1 cellular context compared by ENCODE assay signal in the genomic region with DNA sequence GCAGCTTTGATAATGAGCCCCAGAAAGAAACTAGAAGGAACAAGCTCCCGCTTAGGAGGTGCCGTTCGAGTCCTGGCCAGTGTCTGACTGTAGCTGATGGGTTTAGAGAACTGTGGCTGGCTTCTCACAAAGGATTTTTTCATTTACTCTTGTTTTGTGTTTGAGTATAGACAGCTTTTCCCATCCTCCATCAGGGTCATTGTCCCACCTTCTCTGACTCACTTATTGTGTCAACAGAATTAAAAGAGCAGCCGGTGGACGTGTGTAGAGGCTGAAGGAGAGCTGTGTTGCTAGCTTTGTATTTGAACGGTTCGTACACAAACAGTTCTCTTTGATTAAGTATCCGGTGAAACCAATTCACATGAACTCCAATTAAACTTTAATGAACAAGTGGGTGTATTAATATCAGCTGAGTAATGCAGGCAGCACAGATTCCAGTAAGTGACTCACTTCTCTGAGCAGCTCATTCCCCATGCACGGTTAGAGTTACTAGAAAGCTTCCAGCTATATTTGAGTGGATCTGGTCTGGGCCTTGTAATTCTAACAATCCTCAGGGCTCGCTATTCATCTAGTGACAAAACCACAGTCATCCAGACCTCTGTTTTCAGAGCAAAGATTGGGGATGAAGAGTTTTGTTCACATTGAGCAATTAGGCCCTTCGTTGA.
TF ChIP-seq lines count a peak whose summit lies in the region.

No MANE protein-coding gene starts in this region.

TF ChIP-seq in HepG2, 621 proteins besides CTCF, POLR2A, EP300 and RAD21 (continued from another document and continues in another):
- TF ChIP-seq SP1 (IDR thresholded peaks at IDR 0.05): no peak
- no peak for TF ChIP-seq SP1 (CRISPR knock-in tag; IDR thresholded peaks at IDR 0.05)
- no peak for TF ChIP-seq SMAD1 (CRISPR knock-in tag; IDR thresholded peaks at IDR 0.05; ENCODE audit: borderline replicate concordance, low read depth)
- TF ChIP-seq SMARCE1 (IDR thresholded peaks at IDR 0.05; ENCODE audit: borderline replicate concordance): 0 out of 2 replicates have a peak, but pooled peaks have one; percentile 32
- no peak for TF ChIP-seq FLYWCH1 (CRISPR knock-in tag; IDR thresholded peaks at IDR 0.05)
- TF ChIP-seq ZNF432 (CRISPR knock-in tag; IDR thresholded peaks at IDR 0.05; ENCODE audit: borderline replicate concordance): no peak
- peak; percentile 93 for TF ChIP-seq HDAC1 (CRISPR knock-in tag; IDR thresholded peaks at IDR 0.05)
- TF ChIP-seq, protein P1, sequence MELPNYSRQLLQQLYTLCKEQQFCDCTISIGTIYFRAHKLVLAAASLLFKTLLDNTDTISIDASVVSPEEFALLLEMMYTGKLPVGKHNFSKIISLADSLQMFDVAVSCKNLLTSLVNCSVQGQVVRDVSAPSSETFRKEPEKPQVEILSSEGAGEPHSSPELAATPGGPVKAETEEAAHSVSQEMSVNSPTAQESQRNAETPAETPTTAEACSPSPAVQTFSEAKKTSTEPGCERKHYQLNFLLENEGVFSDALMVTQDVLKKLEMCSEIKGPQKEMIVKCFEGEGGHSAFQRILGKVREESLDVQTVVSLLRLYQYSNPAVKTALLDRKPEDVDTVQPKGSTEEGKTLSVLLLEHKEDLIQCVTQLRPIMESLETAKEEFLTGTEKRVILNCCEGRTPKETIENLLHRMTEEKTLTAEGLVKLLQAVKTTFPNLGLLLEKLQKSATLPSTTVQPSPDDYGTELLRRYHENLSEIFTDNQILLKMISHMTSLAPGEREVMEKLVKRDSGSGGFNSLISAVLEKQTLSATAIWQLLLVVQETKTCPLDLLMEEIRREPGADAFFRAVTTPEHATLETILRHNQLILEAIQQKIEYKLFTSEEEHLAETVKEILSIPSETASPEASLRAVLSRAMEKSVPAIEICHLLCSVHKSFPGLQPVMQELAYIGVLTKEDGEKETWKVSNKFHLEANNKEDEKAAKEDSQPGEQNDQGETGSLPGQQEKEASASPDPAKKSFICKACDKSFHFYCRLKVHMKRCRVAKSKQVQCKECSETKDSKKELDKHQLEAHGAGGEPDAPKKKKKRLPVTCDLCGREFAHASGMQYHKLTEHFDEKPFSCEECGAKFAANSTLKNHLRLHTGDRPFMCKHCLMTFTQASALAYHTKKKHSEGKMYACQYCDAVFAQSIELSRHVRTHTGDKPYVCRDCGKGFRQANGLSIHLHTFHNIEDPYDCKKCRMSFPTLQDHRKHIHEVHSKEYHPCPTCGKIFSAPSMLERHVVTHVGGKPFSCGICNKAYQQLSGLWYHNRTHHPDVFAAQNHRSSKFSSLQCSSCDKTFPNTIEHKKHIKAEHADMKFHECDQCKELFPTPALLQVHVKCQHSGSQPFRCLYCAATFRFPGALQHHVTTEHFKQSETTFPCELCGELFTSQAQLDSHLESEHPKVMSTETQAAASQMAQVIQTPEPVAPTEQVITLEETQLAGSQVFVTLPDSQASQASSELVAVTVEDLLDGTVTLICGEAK (IDR thresholded peaks at IDR 0.05): no peak
- TF ChIP-seq, protein P1 (CRISPR knock-in tag; IDR thresholded peaks at IDR 0.05): no peak; the same call in 1 of the 2 replicates
- TF ChIP-seq, protein P2, sequence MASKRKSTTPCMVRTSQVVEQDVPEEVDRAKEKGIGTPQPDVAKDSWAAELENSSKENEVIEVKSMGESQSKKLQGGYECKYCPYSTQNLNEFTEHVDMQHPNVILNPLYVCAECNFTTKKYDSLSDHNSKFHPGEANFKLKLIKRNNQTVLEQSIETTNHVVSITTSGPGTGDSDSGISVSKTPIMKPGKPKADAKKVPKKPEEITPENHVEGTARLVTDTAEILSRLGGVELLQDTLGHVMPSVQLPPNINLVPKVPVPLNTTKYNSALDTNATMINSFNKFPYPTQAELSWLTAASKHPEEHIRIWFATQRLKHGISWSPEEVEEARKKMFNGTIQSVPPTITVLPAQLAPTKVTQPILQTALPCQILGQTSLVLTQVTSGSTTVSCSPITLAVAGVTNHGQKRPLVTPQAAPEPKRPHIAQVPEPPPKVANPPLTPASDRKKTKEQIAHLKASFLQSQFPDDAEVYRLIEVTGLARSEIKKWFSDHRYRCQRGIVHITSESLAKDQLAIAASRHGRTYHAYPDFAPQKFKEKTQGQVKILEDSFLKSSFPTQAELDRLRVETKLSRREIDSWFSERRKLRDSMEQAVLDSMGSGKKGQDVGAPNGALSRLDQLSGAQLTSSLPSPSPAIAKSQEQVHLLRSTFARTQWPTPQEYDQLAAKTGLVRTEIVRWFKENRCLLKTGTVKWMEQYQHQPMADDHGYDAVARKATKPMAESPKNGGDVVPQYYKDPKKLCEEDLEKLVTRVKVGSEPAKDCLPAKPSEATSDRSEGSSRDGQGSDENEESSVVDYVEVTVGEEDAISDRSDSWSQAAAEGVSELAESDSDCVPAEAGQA (IDR thresholded peaks at IDR 0.05; ENCODE audit: low read depth): no peak
- TF ChIP-seq, protein P2 (CRISPR knock-in tag; IDR thresholded peaks at IDR 0.05; ENCODE audit: borderline replicate concordance): 0 out of 2 replicates have a peak, but pooled peaks have one; percentile 11
- TF ChIP-seq POLR2AphosphoS5 (IDR thresholded peaks at IDR 0.05; ENCODE audit: low read depth, low read length): 0 out of 2 replicates have a peak, but pooled peaks have one; percentile 24
- TF ChIP-seq, protein P3, sequence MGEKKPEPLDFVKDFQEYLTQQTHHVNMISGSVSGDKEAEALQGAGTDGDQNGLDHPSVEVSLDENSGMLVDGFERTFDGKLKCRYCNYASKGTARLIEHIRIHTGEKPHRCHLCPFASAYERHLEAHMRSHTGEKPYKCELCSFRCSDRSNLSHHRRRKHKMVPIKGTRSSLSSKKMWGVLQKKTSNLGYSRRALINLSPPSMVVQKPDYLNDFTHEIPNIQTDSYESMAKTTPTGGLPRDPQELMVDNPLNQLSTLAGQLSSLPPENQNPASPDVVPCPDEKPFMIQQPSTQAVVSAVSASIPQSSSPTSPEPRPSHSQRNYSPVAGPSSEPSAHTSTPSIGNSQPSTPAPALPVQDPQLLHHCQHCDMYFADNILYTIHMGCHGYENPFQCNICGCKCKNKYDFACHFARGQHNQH (CRISPR knock-in tag; IDR thresholded peaks at IDR 0.05): peak; percentile 99
- TF ChIP-seq DNMT1 (CRISPR knock-in tag; IDR thresholded peaks at IDR 0.05): no peak
- TF ChIP-seq ZIK1 (CRISPR knock-in tag; IDR thresholded peaks at IDR 0.05; ENCODE audit: borderline replicate concordance, low read depth): no peak
- no peak for TF ChIP-seq GTF2F1 (IDR thresholded peaks at IDR 0.05; ENCODE audit: low read length)
- no peak for TF ChIP-seq RELA (CRISPR knock-in tag; IDR thresholded peaks at IDR 0.05)
- TF ChIP-seq ZBTB7A (CRISPR knock-in tag; IDR thresholded peaks at IDR 0.05): no peak
- no peak for TF ChIP-seq HMGA1 (CRISPR knock-in tag; conservative IDR thresholded peaks at IDR 0.05)
- TF ChIP-seq, protein P4, sequence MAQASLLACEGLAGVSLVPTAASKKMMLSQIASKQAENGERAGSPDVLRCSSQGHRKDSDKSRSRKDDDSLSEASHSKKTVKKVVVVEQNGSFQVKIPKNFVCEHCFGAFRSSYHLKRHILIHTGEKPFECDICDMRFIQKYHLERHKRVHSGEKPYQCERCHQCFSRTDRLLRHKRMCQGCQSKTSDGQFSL (CRISPR knock-in tag; IDR thresholded peaks at IDR 0.05): no peak
- TF ChIP-seq DPF2 (CRISPR knock-in tag; IDR thresholded peaks at IDR 0.05; ENCODE audit: borderline replicate concordance, low read depth): peak; percentile 86; the same call in 1 of the 2 replicates
- no peak; the same call in 1 of the 2 replicates for TF ChIP-seq ZNF431 (CRISPR knock-in tag; IDR thresholded peaks at IDR 0.05; ENCODE audit: borderline replicate concordance, low read depth)
- TF ChIP-seq POLR2G (IDR thresholded peaks at IDR 0.05; ENCODE audit: low read depth, low read length): peak; percentile 80
- TF ChIP-seq SSRP1 (CRISPR knock-in tag; IDR thresholded peaks at IDR 0.05): no peak; the same call in 1 of the 2 replicates
- TF ChIP-seq, protein P5, sequence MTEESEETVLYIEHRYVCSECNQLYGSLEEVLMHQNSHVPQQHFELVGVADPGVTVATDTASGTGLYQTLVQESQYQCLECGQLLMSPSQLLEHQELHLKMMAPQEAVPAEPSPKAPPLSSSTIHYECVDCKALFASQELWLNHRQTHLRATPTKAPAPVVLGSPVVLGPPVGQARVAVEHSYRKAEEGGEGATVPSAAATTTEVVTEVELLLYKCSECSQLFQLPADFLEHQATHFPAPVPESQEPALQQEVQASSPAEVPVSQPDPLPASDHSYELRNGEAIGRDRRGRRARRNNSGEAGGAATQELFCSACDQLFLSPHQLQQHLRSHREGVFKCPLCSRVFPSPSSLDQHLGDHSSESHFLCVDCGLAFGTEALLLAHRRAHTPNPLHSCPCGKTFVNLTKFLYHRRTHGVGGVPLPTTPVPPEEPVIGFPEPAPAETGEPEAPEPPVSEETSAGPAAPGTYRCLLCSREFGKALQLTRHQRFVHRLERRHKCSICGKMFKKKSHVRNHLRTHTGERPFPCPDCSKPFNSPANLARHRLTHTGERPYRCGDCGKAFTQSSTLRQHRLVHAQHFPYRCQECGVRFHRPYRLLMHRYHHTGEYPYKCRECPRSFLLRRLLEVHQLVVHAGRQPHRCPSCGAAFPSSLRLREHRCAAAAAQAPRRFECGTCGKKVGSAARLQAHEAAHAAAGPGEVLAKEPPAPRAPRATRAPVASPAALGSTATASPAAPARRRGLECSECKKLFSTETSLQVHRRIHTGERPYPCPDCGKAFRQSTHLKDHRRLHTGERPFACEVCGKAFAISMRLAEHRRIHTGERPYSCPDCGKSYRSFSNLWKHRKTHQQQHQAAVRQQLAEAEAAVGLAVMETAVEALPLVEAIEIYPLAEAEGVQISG (CRISPR knock-in tag; IDR thresholded peaks at IDR 0.05): peak; percentile 63
- TF ChIP-seq, protein P6, sequence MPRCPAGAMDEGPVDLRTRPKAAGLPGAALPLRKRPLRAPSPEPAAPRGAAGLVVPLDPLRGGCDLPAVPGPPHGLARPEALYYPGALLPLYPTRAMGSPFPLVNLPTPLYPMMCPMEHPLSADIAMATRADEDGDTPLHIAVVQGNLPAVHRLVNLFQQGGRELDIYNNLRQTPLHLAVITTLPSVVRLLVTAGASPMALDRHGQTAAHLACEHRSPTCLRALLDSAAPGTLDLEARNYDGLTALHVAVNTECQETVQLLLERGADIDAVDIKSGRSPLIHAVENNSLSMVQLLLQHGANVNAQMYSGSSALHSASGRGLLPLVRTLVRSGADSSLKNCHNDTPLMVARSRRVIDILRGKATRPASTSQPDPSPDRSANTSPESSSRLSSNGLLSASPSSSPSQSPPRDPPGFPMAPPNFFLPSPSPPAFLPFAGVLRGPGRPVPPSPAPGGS (CRISPR knock-in tag; IDR thresholded peaks at IDR 0.05): 0 out of 2 replicates have a peak, but pooled peaks have one; percentile 31
- TF ChIP-seq, protein P7, sequence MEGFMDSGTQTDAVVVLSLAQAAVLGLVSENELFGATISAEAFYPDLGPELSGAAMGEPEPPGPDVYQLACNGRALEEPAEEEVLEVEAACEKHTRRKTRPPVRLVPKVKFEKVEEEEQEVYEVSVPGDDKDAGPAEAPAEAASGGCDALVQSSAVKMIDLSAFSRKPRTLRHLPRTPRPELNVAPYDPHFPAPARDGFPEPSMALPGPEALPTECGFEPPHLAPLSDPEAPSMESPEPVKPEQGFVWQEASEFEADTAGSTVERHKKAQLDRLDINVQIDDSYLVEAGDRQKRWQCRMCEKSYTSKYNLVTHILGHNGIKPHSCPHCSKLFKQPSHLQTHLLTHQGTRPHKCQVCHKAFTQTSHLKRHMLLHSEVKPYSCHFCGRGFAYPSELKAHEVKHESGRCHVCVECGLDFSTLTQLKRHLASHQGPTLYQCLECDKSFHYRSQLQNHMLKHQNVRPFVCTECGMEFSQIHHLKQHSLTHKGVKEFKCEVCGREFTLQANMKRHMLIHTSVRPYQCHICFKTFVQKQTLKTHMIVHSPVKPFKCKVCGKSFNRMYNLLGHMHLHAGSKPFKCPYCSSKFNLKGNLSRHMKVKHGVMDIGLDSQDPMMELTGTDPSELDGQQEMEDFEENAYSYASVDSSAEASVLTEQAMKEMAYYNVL (CRISPR knock-in tag; IDR thresholded peaks at IDR 0.05; ENCODE audit: borderline replicate concordance): peak; percentile 98
- TF ChIP-seq THAP11 (CRISPR knock-in tag; IDR thresholded peaks at IDR 0.05): peak; percentile 51; the same call in 1 of the 2 replicates
- TF ChIP-seq NCOA1 (CRISPR knock-in tag; IDR thresholded peaks at IDR 0.05): no peak
- peak; percentile 65 for TF ChIP-seq ZNF317 (CRISPR knock-in tag; IDR thresholded peaks at IDR 0.05)
